In genomic region chr11:118688851-118689502, GRCh38 we compare ENCODE assay signal across 11 cellular contexts. TPM values are rescaled to one million over a fixed set of nuclear protein-coding genes. Genes with fewer than 3 reads are reported as not detected.
DNase-seq lines count a peak whose midpoint lies in the region; ATAC-seq and TF ChIP-seq lines count a peak whose summit lies in the region.
"Had no signal": no experiment of that assay in that cellular context is flagged by ENCODE, and none has a peak within 500 bp of the region (broad histone marks: within the 10 kb centered on the region; RNA-seq: fewer than 3 reads in every experiment).

No MANE protein-coding gene starts in this region.

- no peak overlapping the region for H2BK15ac ChIP-seq in IMR-90 (ENCODE audit: low read depth, low read length)

- no peak overlapping the region for H2BK120ac ChIP-seq in IMR-90 (ENCODE audit: low read depth, low read length)

- H2BK5ac ChIP-seq in IMR-90 (ENCODE audit: low read depth, low read length, poor library complexity, severe bottlenecking), result no peak overlapping the region

- CTCF ChIA-PET in IMR-90 (lab: Yijun Ruan, JAX) (interaction anchor here (0.7 to 2.0 kb wide), 12 partner anchors 12 to 273 kb away, joined by 3 to 10 read pairs (median 4); partner anchors contain the start of gene UPK2), mammary epithelial cell (lab: Charles Lee; ENCODE audit: low non-redundant PET) (interaction anchor here (0.6 to 1.1 kb wide), 3 partner anchors 8 to 330 kb away, joined by 3 to 15 read pairs (median 3); partner anchors contain the start of gene TRAPPC4)

- TF ChIP-seq CTCF in IMR-90 (conservative IDR thresholded peaks at IDR 0.05; ENCODE audit: low read depth, low read length), result no peak
- no peak for TF ChIP-seq CTCF in mammary epithelial cell (conservative IDR thresholded peaks at IDR 0.05 in 1 of 2, IDR thresholded peaks at IDR 0.05 in 1 of 2; ENCODE audit: extremely low read depth in 1 of 2, insufficient read depth in 1 of 2, low read depth in 1 of 2, low read length in 2 of 2)
- TF ChIP-seq CTCF in right lobe of liver (IDR thresholded peaks at IDR 0.05), result no peak

- dilution Hi-C loops in IMR-90 (cut with HindIII; ENCODE audit: low sequenced_read_pairs, unreplicated experiment) (no loop called here), mammary epithelial cell (cut with HindIII; ENCODE audit: low sequenced_read_pairs) (no loop called here)

- H2AFZ ChIP-seq in IMR-90 (replicated peaks; ENCODE audit: low read length, poor library complexity) (peak overlapping the region; percentile 99), mammary epithelial cell (ENCODE audit: low read depth, low read length) (peak overlapping the region; percentile 72)

- ATAC-seq in IMR-90 (ENCODE audit: low read depth), result no peak
- ATAC-seq in right lobe of liver, result no peak
- ATAC-seq in GM18870 (IDR thresholded peaks at IDR 0.05; ENCODE audit: unreplicated experiment), result no peak

- no peak overlapping the region for H3K4ac ChIP-seq in IMR-90 (ENCODE audit: low read depth, low read length)

- H3K79me1 ChIP-seq in IMR-90 (ENCODE audit: low read depth in 1 of 2, low read length in 2 of 2), result no peaks in the 10 kb centered on the region

- no peak overlapping the region for H4K5ac ChIP-seq in IMR-90 (ENCODE audit: low read depth, low read length)

- DNase-seq in IMR-90, result no peak
- no peak for DNase-seq in mammary epithelial cell
- DNase-seq in right lobe of liver, result peak in 1 of 3 donors; percentile 47
- no peak for DNase-seq in NCI-H2081 (lab: John Stamatoyannopoulos, UW)
- DNase-seq in activated naive CD4-positive, alpha-beta T cell treated with anti-CD3 and anti-CD28 coated beads, Interleukin-2, amount 50 U/mL, for 16 hours, result no peak

- H3K9me3 ChIP-seq in IMR-90 (ENCODE audit: control insufficient read depth, insufficient read depth, low read length) (no peaks in the 10 kb centered on the region), mammary epithelial cell (replicated peaks; ENCODE audit: insufficient read depth, low read length) (no peaks in the 10 kb centered on the region), right lobe of liver (no peaks in the 10 kb centered on the region)
- H3K9me3 ChIP-seq: Caco-2 had no signal

- H3K23ac ChIP-seq in IMR-90 (ENCODE audit: low read depth, low read length), result no peak overlapping the region

- intact Hi-C loops in IMR-90 (cut with micrococcal nuclease), result no loop called here
- intact Hi-C loops in mammary epithelial cell (cut with micrococcal nuclease), result no loop called here
- intact Hi-C loops in right lobe of liver (cut with DNase I), result no loop called here

- H3K4me3 ChIP-seq in IMR-90 (ENCODE audit: insufficient read depth, low read depth, low read length) (no peak overlapping the region), mammary epithelial cell (replicated peaks in 1 of 3; ENCODE audit: insufficient read depth in 1 of 3, low read depth in 2 of 3, low read length in 3 of 3) (no peak overlapping the region), right lobe of liver (peak overlapping the region in 2 of 3 donors; percentile 35 to 38)

- H2BK20ac ChIP-seq in IMR-90 (ENCODE audit: low read depth, low read length), result no peak overlapping the region

- H3K79me2 ChIP-seq in mammary epithelial cell (ENCODE audit: insufficient read depth, low read length), result no peaks in the 10 kb centered on the region

- POLR2A ChIA-PET in IMR-90 (lab: Charles Lee; ENCODE audit: unreplicated experiment), result no interaction called here

- H3K14ac ChIP-seq in IMR-90 (replicated peaks; ENCODE audit: low read depth, low read length), result no peak overlapping the region

- H3K27ac ChIP-seq in IMR-90 (ENCODE audit: insufficient read depth, low read length), result no peak overlapping the region
- H3K27ac ChIP-seq in mammary epithelial cell (ENCODE audit: insufficient read depth, low read depth, low read length), result no peak overlapping the region
- H3K27ac ChIP-seq in right lobe of liver, result peak overlapping the region in 2 of 3 donors; percentile 74 to 85
- H3K27ac ChIP-seq in temporal lobe (ENCODE audit: low read depth, low read length), result peak overlapping the region; percentile 95

- no peak overlapping the region for H3K9ac ChIP-seq in IMR-90 (ENCODE audit: low read depth, low read length)
- H3K9ac ChIP-seq in mammary epithelial cell (ENCODE audit: insufficient read depth, low read length), result no peak overlapping the region

- H2AK9ac ChIP-seq in IMR-90 (replicated peaks; ENCODE audit: low read depth, low read length, poor library complexity), result peak overlapping the region; percentile 28

- in situ Hi-C loops in IMR-90 (cut with MboI; ENCODE audit: low sequenced_read_pairs) (no loop called here), mammary epithelial cell (cut with MboI; ENCODE audit: low sequenced_read_pairs in 2 of 2) (no loop called here)

- H3K36me3 ChIP-seq in IMR-90 (ENCODE audit: control insufficient read depth, insufficient read depth, low read length), result no peaks in the 10 kb centered on the region
- H3K36me3 ChIP-seq in mammary epithelial cell (ENCODE audit: insufficient read depth, low read length), result no peaks in the 10 kb centered on the region
- no peaks in the 10 kb centered on the region for H3K36me3 ChIP-seq in right lobe of liver

- WGBS in IMR-90 (ENCODE audit: extremely low coverage in 2 of 2, insufficient read length in 1 of 2), 2 experiments, result 86% methylated on average over 27 of the region's 41 CpGs; no CpG with 5 or more reads in 1 of the 2 experiments
- 89% methylated on average over 10 of the region's 41 CpGs for WGBS in mammary epithelial cell (ENCODE audit: low coverage, missing lambda C conversion rate)
- 95% methylated on average over 14 of the region's 41 CpGs for WGBS in right lobe of liver (ENCODE audit: insufficient coverage, low coverage, low lambda C conversion rate, missing lambda C conversion rate)

- H3K4me2 ChIP-seq in IMR-90 (ENCODE audit: low read depth, low read length), result no peak overlapping the region
- H3K4me2 ChIP-seq in mammary epithelial cell (ENCODE audit: insufficient read depth, low read depth, low read length), result peak overlapping the region; percentile 69

- no peak overlapping the region for H4K91ac ChIP-seq in IMR-90 (ENCODE audit: insufficient read depth, low read depth, low read length)

- 0 out of 4 replicates have a peak overlapping the region, but pooled peaks of 1 of the 2 experiments have one; percentile 38 for H4K8ac ChIP-seq in IMR-90 (ENCODE audit: low read depth in 2 of 2, low read length in 2 of 2)

- H3K4me1 ChIP-seq in IMR-90 (ENCODE audit: control insufficient read depth, insufficient read depth, low read length) (peaks cover 14% of the 10 kb centered on the region), mammary epithelial cell (ENCODE audit: insufficient read depth, low read length) (peaks cover 37% of the 10 kb centered on the region), right lobe of liver (peaks cover 0 to 9% (median 0%) of the 10 kb centered on the region in 4 donors)

- no peak overlapping the region for H2AK5ac ChIP-seq in IMR-90 (ENCODE audit: low read depth, low read length)

- H3K9me1 ChIP-seq in IMR-90 (ENCODE audit: insufficient read depth, low read length), result peaks cover 8% of the 10 kb centered on the region; the same call in 1 of the 2 replicates

- TF ChIP-seq RAD21 in IMR-90 (IDR thresholded peaks at IDR 0.05; ENCODE audit: low read length), result no peak

- H4K20me1 ChIP-seq in IMR-90 (ENCODE audit: insufficient read depth, low read length) (no peaks in the 10 kb centered on the region), mammary epithelial cell (ENCODE audit: insufficient read depth, low read length) (no peaks in the 10 kb centered on the region)

- BruUV-seq in IMR-90 (replicated peaks; lab: Mats Ljungman, UMichigan), result no TSS peak
- BruUV-seq in mammary epithelial cell (replicated peaks; lab: Mats Ljungman, UMichigan), result no TSS peak

- no peak overlapping the region for H3K18ac ChIP-seq in IMR-90 (ENCODE audit: low read depth, low read length)

- H3K27me3 ChIP-seq in IMR-90 (ENCODE audit: control insufficient read depth, insufficient read depth, low read length) (peaks cover 8% of the 10 kb centered on the region), mammary epithelial cell (ENCODE audit: insufficient read depth, low read length) (no peaks in the 10 kb centered on the region), right lobe of liver (no peaks in the 10 kb centered on the region)

- no peak overlapping the region for H3K56ac ChIP-seq in IMR-90 (ENCODE audit: extremely low read depth, insufficient read depth, low read length)

- TF ChIP-seq POLR2A in IMR-90 (IDR thresholded peaks at IDR 0.05; ENCODE audit: low read depth, low read length) (no peak), right lobe of liver (IDR thresholded peaks at IDR 0.05) (no peak)

TF ChIP-seq in IMR-90, 13 proteins besides CTCF, POLR2A, EP300 and RAD21 (continues in another document):
- TF ChIP-seq USF2 (IDR thresholded peaks at IDR 0.05; ENCODE audit: low read depth, low read length) (no peak), SMC3 (IDR thresholded peaks at IDR 0.05; ENCODE audit: low read depth, low read length) (no peak), RFX5 (IDR thresholded peaks at IDR 0.05; ENCODE audit: low read depth, low read length) (no peak), MAZ (IDR thresholded peaks at IDR 0.05; ENCODE audit: borderline replicate concordance, low read depth, low read length) (no peak), MXI1 (IDR thresholded peaks at IDR 0.05; ENCODE audit: borderline replicate concordance, low read depth, low read length) (no peak)

RNA-seq across cellular contexts. Expression of gene TREH, which starts 9.5 kb away (rescaled TPM):
- total RNA-seq in IMR-90 (2012; rRNA removed) (not detected in 2 replicates), mammary epithelial cell (under 1 TPM in 1 of 2 donors, not detected in 1; 0.33 TPM), right lobe of liver (1 to 10 TPM in 4 of 6 experiments, not detected in 2; 2.1 to 5.1 (median 2.9) TPM), temporal lobe (not detected)
- polyA plus RNA-seq in IMR-90 (2012; rRNA removed) (not detected in 2 replicates), mammary epithelial cell (not detected)
- polyA plus RNA-seq in IMR-90 (2012; cell fraction: cytosol; rRNA removed), result not detected in 2 replicates
- not detected in 2 replicates for polyA plus RNA-seq in IMR-90 (2012; cell fraction: nucleus; rRNA removed; ENCODE audit: low replicate concordance)
- not detected for polyA minus RNA-seq in mammary epithelial cell
- total RNA-seq: aorta, Caco-2, M059J, renal cortical epithelial cell had no signal

Comparison
In these comparisons a context has a peak if more than half of its experiments do, and no peak if none do; other contexts are left out.
1. H3K27ac ChIP-seq: peak in right lobe of liver (2 of 3) and temporal lobe (single experiment); none in IMR-90 (single experiment) and mammary epithelial cell (single experiment).
2. H3K4me3 ChIP-seq: peak in right lobe of liver (2 of 3); none in IMR-90 (single experiment) and mammary epithelial cell (0 of 3).